1 cellular context compared by ENCODE assay signal in the genomic region with DNA sequence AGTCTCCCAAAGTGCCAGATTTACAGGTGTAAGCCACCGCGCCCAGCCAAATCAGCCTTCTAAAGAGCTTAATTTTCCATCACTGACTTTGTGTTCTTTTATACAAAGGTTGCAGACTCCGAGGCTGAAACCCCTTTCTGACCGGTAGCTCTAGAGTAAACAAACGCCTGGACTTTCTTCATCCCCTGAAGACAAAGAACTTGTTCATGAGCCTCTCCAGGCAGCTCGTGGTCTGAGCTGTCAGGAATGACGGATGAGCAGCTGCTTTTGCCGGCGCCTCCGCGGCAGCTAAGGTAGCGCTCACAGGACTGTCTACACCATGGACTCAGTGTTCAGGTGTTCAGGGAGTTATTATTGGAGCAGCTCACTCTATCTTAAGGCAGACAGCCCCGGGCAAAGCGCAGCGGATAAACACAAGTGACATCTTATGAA.
A peak's percentile ranks its signal among the peaks of the same experiment; 100 is the strongest.
TF ChIP-seq lines count a peak whose summit lies in the region.

No MANE protein-coding gene starts in this region.

TF ChIP-seq in HCT116, 20 proteins besides CTCF, POLR2A, EP300 and RAD21 (continued from another document):
- TF ChIP-seq TCF7L2 (IDR thresholded peaks at IDR 0.05; ENCODE audit: borderline replicate concordance, extremely low read depth, insufficient read depth, insufficient read length), result peak; percentile 60
- no peak; the same call in 1 of the 2 replicates for TF ChIP-seq SIN3A (IDR thresholded peaks at IDR 0.05; ENCODE audit: low read depth)
- TF ChIP-seq JUND (IDR thresholded peaks at IDR 0.05), result peak; percentile 63
- TF ChIP-seq SRF (IDR thresholded peaks at IDR 0.05; ENCODE audit: low read depth), result no peak; the same call in 1 of the 2 replicates
- peak; percentile 48 for TF ChIP-seq YY1 (IDR thresholded peaks at IDR 0.05; ENCODE audit: extremely low read depth, insufficient replicate concordance, low read depth, low read length)
- peak; percentile 53; the same call in 1 of the 2 replicates for TF ChIP-seq CEBPB (IDR thresholded peaks at IDR 0.05; ENCODE audit: low read depth)
- TF ChIP-seq ZNF274 (IDR thresholded peaks at IDR 0.05; ENCODE audit: low read depth, low read length), result no peak
